Comparison of ENCODE assay signal across 27 cellular contexts in genomic region chr9:72006481-72006880, GRCh38.
DNase-seq lines count a peak whose midpoint lies in the region; ATAC-seq, FAIRE-seq and TF ChIP-seq lines count a peak whose summit lies in the region.
"Had no signal": no experiment of that assay in that cellular context is flagged by ENCODE, and none has a peak within 500 bp of the region (broad histone marks: within the 10 kb centered on the region; RNA-seq: fewer than 3 reads in every experiment).

No MANE protein-coding gene starts in this region.

- ATAC-seq in HG03460 (IDR thresholded peaks at IDR 0.05; ENCODE audit: unreplicated experiment) (no peak), GM18867 (IDR thresholded peaks at IDR 0.05; ENCODE audit: unreplicated experiment) (no peak)
- ATAC-seq: gastrocnemius medialis; HCT116; stimulated activated memory B cell treated with anti-CD40 and anti-IgM and Interleukin-4, amounts not matched to agents 10 μg/mL and 1 μg/mL and 100 μg/mL, for 72 hours had no signal

- FAIRE-seq in RCC 7860 (lab: Jason Lieb, UNC) = peak; percentile 40
- FAIRE-seq: keratinocyte had no signal

- H3K4me3 ChIP-seq in fibroblast of mammary gland (ENCODE audit: control insufficient read depth, low read depth, low read length) = no peak overlapping the region
- H3K4me3 ChIP-seq: gastrocnemius medialis, lung, smooth muscle cell, testis had no signal

- DNase-seq in GM03348 (ENCODE audit: low spot score) (peak; percentile 28), RCC 7860 (ENCODE audit: low spot score) (no peak), fibroblast of mammary gland (ENCODE audit: low read depth) (peak; percentile 35), stromal cell of bone marrow (ENCODE audit: low read depth) (peak; percentile 17), COLO668 (lab: John Stamatoyannopoulos, UW; ENCODE audit: unreplicated experiment) (no peak), NCI-H2081 (lab: John Stamatoyannopoulos, UW) (no peak)
- DNase-seq: activated naive CD4-positive, alpha-beta T cell treated with Interleukin-2 at 50 U/mL for 16 hours; activated T-cell treated with anti-CD3 and anti-CD28 coated beads, Interleukin-2, amount 50 U/mL, for 48 hours; aorta; cerebellar nuclear complex; COR-L47; DND-41; gastrocnemius medialis; Karpas-422; NCI-H1048; NCI-H187 treated with DMSO at 0.1 percent for 48 hours; NCI-H2227 treated with DMSO at 0.1 percent for 48 hours; OCI-M1; SIG-M5; testis had no signal

- no peak for TF ChIP-seq CTCF in fibroblast of mammary gland (conservative IDR thresholded peaks at IDR 0.05; ENCODE audit: control insufficient read depth, insufficient read depth, low read depth, low read length)

Comparison
In these comparisons a context has a peak if more than half of its experiments do, and no peak if none do; other contexts are left out.
1. DNase-seq: peak in GM03348 (single experiment), fibroblast of mammary gland (single experiment) and stromal cell of bone marrow (single experiment); none in RCC 7860 (single experiment), COLO668 (single experiment) and NCI-H2081 (0 of 2).